In genomic region chr5:34501033-34501432, GRCh38 we compare ENCODE assay signal across 13 cellular contexts.
"Had no signal": no experiment of that assay in that cellular context is flagged by ENCODE, and none has a peak within 500 bp of the region (broad histone marks: within the 10 kb centered on the region; RNA-seq: fewer than 3 reads in every experiment).

No MANE protein-coding gene starts in this region.

- ATAC-seq: activated CD8-positive, alpha-beta T cell treated with anti-CD3 and anti-CD28 coated beads, Interleukin-2, amount 10 ng/mL, durations not matched to agents 7 days and 5 days; left lung; sciatic nerve had no signal

- H3K4me3 ChIP-seq: colonic mucosa, left lung, suprapubic skin, upper lobe of left lung had no signal

- H3K27ac ChIP-seq: colonic mucosa, left lung, suprapubic skin, WERI-Rb-1 had no signal

- H3K4me3 Mint-ChIP-seq: activated CD8-positive, alpha-beta T cell treated with anti-CD3 and anti-CD28 coated beads, Interleukin-2, amount 10 ng/mL, durations not matched to agents 7 days and 5 days; nephron progenitor cell had no signal

- H3K27me3 ChIP-seq: colonic mucosa, left lung, suprapubic skin, upper lobe of left lung had no signal

- DNase-seq: activated CD4-positive, alpha-beta T cell treated with anti-CD3 and anti-CD28 coated beads for 4 hours; activated CD8-positive, alpha-beta memory T cell treated with anti-CD3 and anti-CD28 coated beads, Interleukin-2, amount 50 U/mL, for 48 hours; activated CD8-positive, alpha-beta T cell treated with anti-CD3 and anti-CD28 coated beads, Interleukin-2, amount 10 ng/mL, durations not matched to agents 7 days and 5 days; colonic mucosa; foreskin melanocyte; left lung; nephron progenitor cell; stimulated activated CD4-positive, alpha-beta T cell treated with anti-CD3 and anti-CD28 coated beads, Interleukin-12 subunit alpha, Interleukin-12 subunit beta, amount 100 ng/mL, for 4 hours; stimulated activated naive CD4-positive, alpha-beta T cell treated with Interleukin-2 at 50 U/mL for 16 hours; upper lobe of left lung; WERI-Rb-1 had no signal

- H3K36me3 ChIP-seq: colonic mucosa, left lung, suprapubic skin, upper lobe of left lung, WERI-Rb-1 had no signal

- H3K4me1 ChIP-seq: colonic mucosa had no signal

- H3K27ac Mint-ChIP-seq: activated CD8-positive, alpha-beta T cell treated with anti-CD3 and anti-CD28 coated beads, Interleukin-2, amount 10 ng/mL, durations not matched to agents 7 days and 5 days; nephron progenitor cell had no signal

- H3K9me3 ChIP-seq: colonic mucosa, left lung, suprapubic skin, upper lobe of left lung had no signal
